25 cellular contexts compared by ENCODE assay signal in genomic region chr4:75752637-75753036, GRCh38.
"Had no signal": no experiment of that assay in that cellular context is flagged by ENCODE, and none has a peak within 500 bp of the region (broad histone marks: within the 10 kb centered on the region; RNA-seq: fewer than 3 reads in every experiment).

No MANE protein-coding gene starts in this region.

- H3K9me3 ChIP-seq: MG63, SJSA1 had no signal

- FAIRE-seq: HepG2, RCC 7860 had no signal

- ATAC-seq: HepG2 had no signal

- H3K27ac ChIP-seq: KMS-11, SJSA1 had no signal

- H3K4me2 ChIP-seq: KMS-11 had no signal

- H3K9ac ChIP-seq: KMS-11 had no signal

- H3K4me1 ChIP-seq: SJSA1 had no signal

- H3K27me3 ChIP-seq: MG63, SJSA1 had no signal

- DNase-seq: IMR-90, Kasumi-1, MG63, NCI-H1092, NCI-H1105 treated with DMSO at 0.1 percent for 48 hours, NCI-H1417 treated with DMSO at 0.1 percent for 48 hours, NCI-H146, NCI-H1694 treated with DMSO at 0.1 percent for 48 hours, NCI-H2029, NCI-H2081 treated with DMSO at 0.1 percent for 48 hours, NCI-H2171, NCI-H226, NCI-H446, NCI-H510A, NCI-H524 treated with DMSO at 0.1 percent for 48 hours, NCI-H69, NCI-H774, Right ventricle myocardium superior, RPMI8226, SIG-M5 had no signal

- H3K4me3 ChIP-seq: MG63, SJSA1, SK-N-MC had no signal
